7 cellular contexts compared by ENCODE assay signal in genomic region chr20:7817286-7817685, GRCh38.
"Had no signal": no experiment of that assay in that cellular context is flagged by ENCODE, and none has a peak within 500 bp of the region (broad histone marks: within the 10 kb centered on the region; RNA-seq: fewer than 3 reads in every experiment).

No MANE protein-coding gene starts in this region.

- ATAC-seq: HepG2, K562 had no signal

- H3K27ac ChIP-seq: HL-60 had no signal

- DNase-seq: IMR-90, KBM-7, KG1 had no signal

- H3K4me3 ChIP-seq: K562 had no signal

- FAIRE-seq: HepG2, HTR-8/SVneo, K562 had no signal
